Comparison of ENCODE assay signal across 1 cellular context in genomic region chr5:78771260-78772240, GRCh38.
TF ChIP-seq lines count a peak whose summit lies in the region.

No MANE protein-coding gene starts in this region.

TF ChIP-seq in K562, 482 proteins besides CTCF, POLR2A, EP300 and RAD21 (continued from another document and continues in another):
- peak; percentile 39 to 70; a peak in 3 of 4 replicates for TF ChIP-seq MNT (conservative IDR thresholded peaks at IDR 0.05)
- peak; percentile 61; the same call in 1 of the 2 replicates for TF ChIP-seq ZNF395 (CRISPR knock-in tag; IDR thresholded peaks at IDR 0.05)
- TF ChIP-seq MEF2A (IDR thresholded peaks at IDR 0.05; ENCODE audit: control insufficient read depth, low read depth, low read length), result 0 out of 2 replicates have a peak, but pooled peaks have one; percentile 10
- no peak for TF ChIP-seq E2F6 (IDR thresholded peaks at IDR 0.05; ENCODE audit: borderline replicate concordance in 1 of 2, extremely low read depth in 1 of 2, insufficient read depth in 1 of 2, insufficient read length in 1 of 2, low read depth in 1 of 2, low read length in 1 of 2, poor library complexity in 1 of 2, severe bottlenecking in 1 of 2)
- peak; percentile 69; the same call in 1 of the 2 replicates for TF ChIP-seq NCOA1 (IDR thresholded peaks at IDR 0.05; ENCODE audit: low read depth)
- TF ChIP-seq FOXK1 (CRISPR knock-in tag; IDR thresholded peaks at IDR 0.05; ENCODE audit: borderline replicate concordance), result no peak
- peak; percentile 98 for TF ChIP-seq SOX6 (IDR thresholded peaks at IDR 0.05)
- peak; percentile 50; the same call in 1 of the 2 replicates for TF ChIP-seq GATAD2A (IDR thresholded peaks at IDR 0.05)
- TF ChIP-seq CHD4 (IDR thresholded peaks at IDR 0.05; ENCODE audit: insufficient read depth, insufficient replicate concordance, low read depth, low read length, poor library complexity, severe bottlenecking), result no peak
- no peak for TF ChIP-seq HDGF (IDR thresholded peaks at IDR 0.05)
- TF ChIP-seq SMARCA4 (IDR thresholded peaks at IDR 0.05), result peak; percentile 97
- no peak for TF ChIP-seq U2AF2 (optimal IDR thresholded peaks at IDR 0.05; ENCODE audit: low read depth, low read length)
- TF ChIP-seq STAT5A (IDR thresholded peaks at IDR 0.05; ENCODE audit: borderline replicate concordance, low read length), result peak; percentile 74; the same call in 1 of the 2 replicates
- peak; percentile 24; the same call in 1 of the 2 replicates for TF ChIP-seq ATF7 (IDR thresholded peaks at IDR 0.05)
- no peak for TF ChIP-seq ZNF274 (IDR thresholded peaks at IDR 0.05; ENCODE audit: borderline replicate concordance, low read depth, low read length)
- TF ChIP-seq EP400 (IDR thresholded peaks at IDR 0.05), result 0 out of 2 replicates have a peak, but pooled peaks have one; percentile 37
- TF ChIP-seq RBBP5 (IDR thresholded peaks at IDR 0.05; ENCODE audit: borderline replicate concordance, insufficient read depth, low read length, poor library complexity, severe bottlenecking), result no peak
- no peak for TF ChIP-seq E4F1 (CRISPR knock-in tag; IDR thresholded peaks at IDR 0.05; ENCODE audit: borderline replicate concordance)
- TF ChIP-seq SMARCC2 (IDR thresholded peaks at IDR 0.05; ENCODE audit: low read depth), result peak; percentile 92
- 0 out of 2 replicates have a peak, but pooled peaks have one; percentile 50 for TF ChIP-seq MBD2 (IDR thresholded peaks at IDR 0.05; ENCODE audit: borderline replicate concordance, low read depth)
- no peak for TF ChIP-seq TSHZ1 (CRISPR knock-in tag; IDR thresholded peaks at IDR 0.05)
- TF ChIP-seq BCOR (IDR thresholded peaks at IDR 0.05), result peak; percentile 47; the same call in 1 of the 2 replicates
- peak; percentile 97 for TF ChIP-seq ZEB2 (IDR thresholded peaks at IDR 0.05)
- peak; percentile 84; the same call in 1 of the 2 replicates for TF ChIP-seq MTA1 (IDR thresholded peaks at IDR 0.05; ENCODE audit: borderline replicate concordance)
- no peak for TF ChIP-seq GTF2B (IDR thresholded peaks at IDR 0.05; ENCODE audit: extremely low read depth, insufficient read length)
- peak; percentile 76; the same call in 1 of the 2 replicates for TF ChIP-seq KLF16 (IDR thresholded peaks at IDR 0.05)
- TF ChIP-seq MTA2 (IDR thresholded peaks at IDR 0.05; ENCODE audit: low read depth), result peak; percentile 88
- peak; percentile 92 for TF ChIP-seq C11orf30 (IDR thresholded peaks at IDR 0.05; ENCODE audit: low read depth)
- no peak for TF ChIP-seq ZNF431 (CRISPR knock-in tag; IDR thresholded peaks at IDR 0.05)
- no peak for TF ChIP-seq TCF7 (IDR thresholded peaks at IDR 0.05; ENCODE audit: borderline replicate concordance)
- no peak for TF ChIP-seq RUNX1 (IDR thresholded peaks at IDR 0.05; ENCODE audit: low read depth)
- 0 out of 4 replicates have a peak, but pooled peaks of 1 of the 2 experiments have one; percentile 40 for TF ChIP-seq ZNF318 (IDR thresholded peaks at IDR 0.05; ENCODE audit: borderline replicate concordance in 1 of 2, low read depth in 1 of 2)
- peak; percentile 92 for TF ChIP-seq TEAD4 (IDR thresholded peaks at IDR 0.05; ENCODE audit: low read length)
- TF ChIP-seq TEAD4 (CRISPR knock-in tag; IDR thresholded peaks at IDR 0.05; ENCODE audit: borderline replicate concordance), result no peak
- TF ChIP-seq NR2C2 (CRISPR knock-in tag; IDR thresholded peaks at IDR 0.05), result no peak
- peak; percentile 46; the same call in 1 of the 2 replicates for TF ChIP-seq NR2C2 (tag; IDR thresholded peaks at IDR 0.05)
- peak; percentile 98 for TF ChIP-seq ARID1B (IDR thresholded peaks at IDR 0.05)
- TF ChIP-seq RFX1 (IDR thresholded peaks at IDR 0.05), result no peak
- TF ChIP-seq TAL1 (IDR thresholded peaks at IDR 0.05), result peak; percentile 92
- TF ChIP-seq CTBP1 (IDR thresholded peaks at IDR 0.05; ENCODE audit: borderline replicate concordance), result peak; percentile 45; the same call in 1 of the 2 replicates
- TF ChIP-seq TAF7 (tag; IDR thresholded peaks at IDR 0.05), result no peak
- peak; percentile 95 for TF ChIP-seq CBFA2T3 (IDR thresholded peaks at IDR 0.05)
- TF ChIP-seq MYC (IDR thresholded peaks at IDR 0.05; ENCODE audit: low read depth, low read length), result peak; percentile 34; the same call in 1 of the 2 replicates
- no peak for TF ChIP-seq MYC (CRISPR knock-in tag; IDR thresholded peaks at IDR 0.05; ENCODE audit: borderline replicate concordance, low read depth)
- peak; percentile 69; the same call in 1 of the 2 replicates for TF ChIP-seq PML (IDR thresholded peaks at IDR 0.05; ENCODE audit: low read length)
- no peak for TF ChIP-seq ZNF644 (tag; IDR thresholded peaks at IDR 0.05; ENCODE audit: low read depth)
